ENCODE assay signal across 1 cellular context in the genomic region with DNA sequence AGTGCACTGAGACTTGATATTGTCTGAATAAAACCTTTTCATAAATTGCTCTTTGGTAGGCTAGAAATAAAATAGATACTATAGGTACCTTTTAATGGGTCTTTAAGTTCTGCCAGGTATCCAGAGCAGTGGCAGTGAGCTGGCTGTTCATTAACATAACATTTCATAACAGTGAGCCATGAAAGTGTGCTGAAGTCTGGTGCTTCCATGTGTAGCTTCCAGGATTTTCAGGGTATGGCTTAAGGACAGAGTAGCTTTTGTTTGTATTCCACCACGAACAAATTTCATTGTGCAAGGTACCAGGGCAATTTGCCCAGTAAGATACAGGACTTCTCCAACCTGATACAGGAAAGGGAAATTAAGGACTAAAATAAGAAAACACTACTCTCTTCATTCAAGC.
TF ChIP-seq lines count a peak whose summit lies in the region.

No MANE protein-coding gene starts in this region.

TF ChIP-seq in HepG2, 621 proteins besides CTCF, POLR2A, EP300 and RAD21 (continued from another document and continues in another):
- TF ChIP-seq, protein P1, sequence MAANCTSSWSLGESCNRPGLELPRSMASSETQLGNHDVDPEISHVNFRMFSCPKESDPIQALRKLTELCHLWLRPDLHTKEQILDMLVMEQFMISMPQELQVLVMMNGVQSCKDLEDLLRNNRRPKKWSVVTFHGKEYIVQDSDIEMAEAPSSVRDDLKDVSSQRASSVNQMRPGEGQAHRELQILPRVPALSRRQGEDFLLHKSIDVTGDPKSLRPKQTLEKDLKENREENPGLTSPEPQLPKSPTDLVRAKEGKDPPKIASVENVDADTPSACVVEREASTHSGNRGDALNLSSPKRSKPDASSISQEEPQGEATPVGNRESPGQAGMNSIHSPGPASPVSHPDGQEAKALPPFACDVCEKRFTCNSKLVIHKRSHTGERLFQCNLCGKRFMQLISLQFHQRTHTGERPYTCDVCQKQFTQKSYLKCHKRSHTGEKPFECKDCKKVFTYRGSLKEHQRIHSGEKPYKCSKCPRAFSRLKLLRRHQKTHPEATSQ (CRISPR knock-in tag; IDR thresholded peaks at IDR 0.05; ENCODE audit: borderline replicate concordance) = no peak
- TF ChIP-seq CC2D1A (CRISPR knock-in tag; IDR thresholded peaks at IDR 0.05) (no peak), RARA (CRISPR knock-in tag; IDR thresholded peaks at IDR 0.05) (0 out of 2 replicates have a peak, but pooled peaks have one; percentile 41), MXD4 (CRISPR knock-in tag; IDR thresholded peaks at IDR 0.05) (no peak), YEATS2 (CRISPR knock-in tag; IDR thresholded peaks at IDR 0.05; ENCODE audit: borderline replicate concordance) (no peak), ATF1 (CRISPR knock-in tag; IDR thresholded peaks at IDR 0.05) (no peak), WIZ (CRISPR knock-in tag; IDR thresholded peaks at IDR 0.05) (no peak), ZNF549 (CRISPR knock-in tag; IDR thresholded peaks at IDR 0.05) (no peak), ZNF441 (CRISPR knock-in tag; IDR thresholded peaks at IDR 0.05; ENCODE audit: borderline replicate concordance) (no peak), MTA1 (CRISPR knock-in tag; IDR thresholded peaks at IDR 0.05; ENCODE audit: borderline replicate concordance) (no peak), PRMT3 (CRISPR knock-in tag; IDR thresholded peaks at IDR 0.05; ENCODE audit: borderline replicate concordance, low read depth) (no peak), DPF2 (CRISPR knock-in tag; IDR thresholded peaks at IDR 0.05; ENCODE audit: borderline replicate concordance, low read depth) (no peak), ZMYM3 (CRISPR knock-in tag; IDR thresholded peaks at IDR 0.05) (no peak), ZNF781 (CRISPR knock-in tag; IDR thresholded peaks at IDR 0.05; ENCODE audit: borderline replicate concordance, not compliant biosample characterization) (no peak), ZFP82 (CRISPR knock-in tag; IDR thresholded peaks at IDR 0.05; ENCODE audit: borderline replicate concordance) (no peak), ZNF17 (CRISPR knock-in tag; IDR thresholded peaks at IDR 0.05) (no peak), SP4 (CRISPR knock-in tag; IDR thresholded peaks at IDR 0.05) (no peak), ZNF143 (CRISPR knock-in tag; IDR thresholded peaks at IDR 0.05) (no peak), TBX2 (CRISPR knock-in tag; IDR thresholded peaks at IDR 0.05; ENCODE audit: borderline replicate concordance) (no peak), ZNF792 (CRISPR knock-in tag; IDR thresholded peaks at IDR 0.05) (no peak), KLF11 (CRISPR knock-in tag; IDR thresholded peaks at IDR 0.05) (no peak), BORCS8-MEF2B (CRISPR knock-in tag; IDR thresholded peaks at IDR 0.05) (no peak), CEBPG (CRISPR knock-in tag; IDR thresholded peaks at IDR 0.05) (peak; percentile 67), ARNT2 (CRISPR knock-in tag; IDR thresholded peaks at IDR 0.05; ENCODE audit: low read depth) (no peak), ERF (CRISPR knock-in tag; IDR thresholded peaks at IDR 0.05) (no peak), MED1 (CRISPR knock-in tag; IDR thresholded peaks at IDR 0.05) (no peak), ATM (IDR thresholded peaks at IDR 0.05; ENCODE audit: borderline replicate concordance) (no peak), BHLHE40 (IDR thresholded peaks at IDR 0.05; ENCODE audit: low read length) (0 out of 2 replicates have a peak, but pooled peaks have one; percentile 37), HDAC1 (CRISPR knock-in tag; IDR thresholded peaks at IDR 0.05) (peak; percentile 21; the same call in 1 of the 2 replicates), GATA4 (IDR thresholded peaks at IDR 0.05; ENCODE audit: borderline replicate concordance, low read depth) (no peak), ISL2 (CRISPR knock-in tag; IDR thresholded peaks at IDR 0.05) (0 out of 2 replicates have a peak, but pooled peaks have one; percentile 34), ZBTB42 (CRISPR knock-in tag; IDR thresholded peaks at IDR 0.05) (no peak), KAT7 (CRISPR knock-in tag; IDR thresholded peaks at IDR 0.05; ENCODE audit: borderline replicate concordance) (no peak), PCBP2 (optimal IDR thresholded peaks at IDR 0.05; ENCODE audit: low read depth, low read length, poor library complexity, severe bottlenecking) (no peak), NONO (IDR thresholded peaks at IDR 0.05) (no peak), NONO (CRISPR knock-in tag; conservative IDR thresholded peaks at IDR 0.05) (no peak), EED (CRISPR knock-in tag; IDR thresholded peaks at IDR 0.05) (no peak)
- TF ChIP-seq, protein P2, sequence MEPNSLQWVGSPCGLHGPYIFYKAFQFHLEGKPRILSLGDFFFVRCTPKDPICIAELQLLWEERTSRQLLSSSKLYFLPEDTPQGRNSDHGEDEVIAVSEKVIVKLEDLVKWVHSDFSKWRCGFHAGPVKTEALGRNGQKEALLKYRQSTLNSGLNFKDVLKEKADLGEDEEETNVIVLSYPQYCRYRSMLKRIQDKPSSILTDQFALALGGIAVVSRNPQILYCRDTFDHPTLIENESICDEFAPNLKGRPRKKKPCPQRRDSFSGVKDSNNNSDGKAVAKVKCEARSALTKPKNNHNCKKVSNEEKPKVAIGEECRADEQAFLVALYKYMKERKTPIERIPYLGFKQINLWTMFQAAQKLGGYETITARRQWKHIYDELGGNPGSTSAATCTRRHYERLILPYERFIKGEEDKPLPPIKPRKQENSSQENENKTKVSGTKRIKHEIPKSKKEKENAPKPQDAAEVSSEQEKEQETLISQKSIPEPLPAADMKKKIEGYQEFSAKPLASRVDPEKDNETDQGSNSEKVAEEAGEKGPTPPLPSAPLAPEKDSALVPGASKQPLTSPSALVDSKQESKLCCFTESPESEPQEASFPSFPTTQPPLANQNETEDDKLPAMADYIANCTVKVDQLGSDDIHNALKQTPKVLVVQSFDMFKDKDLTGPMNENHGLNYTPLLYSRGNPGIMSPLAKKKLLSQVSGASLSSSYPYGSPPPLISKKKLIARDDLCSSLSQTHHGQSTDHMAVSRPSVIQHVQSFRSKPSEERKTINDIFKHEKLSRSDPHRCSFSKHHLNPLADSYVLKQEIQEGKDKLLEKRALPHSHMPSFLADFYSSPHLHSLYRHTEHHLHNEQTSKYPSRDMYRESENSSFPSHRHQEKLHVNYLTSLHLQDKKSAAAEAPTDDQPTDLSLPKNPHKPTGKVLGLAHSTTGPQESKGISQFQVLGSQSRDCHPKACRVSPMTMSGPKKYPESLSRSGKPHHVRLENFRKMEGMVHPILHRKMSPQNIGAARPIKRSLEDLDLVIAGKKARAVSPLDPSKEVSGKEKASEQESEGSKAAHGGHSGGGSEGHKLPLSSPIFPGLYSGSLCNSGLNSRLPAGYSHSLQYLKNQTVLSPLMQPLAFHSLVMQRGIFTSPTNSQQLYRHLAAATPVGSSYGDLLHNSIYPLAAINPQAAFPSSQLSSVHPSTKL (CRISPR knock-in tag; IDR thresholded peaks at IDR 0.05) = peak; percentile 73
- TF ChIP-seq, protein P3, sequence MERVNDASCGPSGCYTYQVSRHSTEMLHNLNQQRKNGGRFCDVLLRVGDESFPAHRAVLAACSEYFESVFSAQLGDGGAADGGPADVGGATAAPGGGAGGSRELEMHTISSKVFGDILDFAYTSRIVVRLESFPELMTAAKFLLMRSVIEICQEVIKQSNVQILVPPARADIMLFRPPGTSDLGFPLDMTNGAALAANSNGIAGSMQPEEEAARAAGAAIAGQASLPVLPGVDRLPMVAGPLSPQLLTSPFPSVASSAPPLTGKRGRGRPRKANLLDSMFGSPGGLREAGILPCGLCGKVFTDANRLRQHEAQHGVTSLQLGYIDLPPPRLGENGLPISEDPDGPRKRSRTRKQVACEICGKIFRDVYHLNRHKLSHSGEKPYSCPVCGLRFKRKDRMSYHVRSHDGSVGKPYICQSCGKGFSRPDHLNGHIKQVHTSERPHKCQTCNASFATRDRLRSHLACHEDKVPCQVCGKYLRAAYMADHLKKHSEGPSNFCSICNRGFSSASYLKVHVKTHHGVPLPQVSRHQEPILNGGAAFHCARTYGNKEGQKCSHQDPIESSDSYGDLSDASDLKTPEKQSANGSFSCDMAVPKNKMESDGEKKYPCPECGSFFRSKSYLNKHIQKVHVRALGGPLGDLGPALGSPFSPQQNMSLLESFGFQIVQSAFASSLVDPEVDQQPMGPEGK (CRISPR knock-in tag; IDR thresholded peaks at IDR 0.05) = no peak
- TF ChIP-seq, protein P4, sequence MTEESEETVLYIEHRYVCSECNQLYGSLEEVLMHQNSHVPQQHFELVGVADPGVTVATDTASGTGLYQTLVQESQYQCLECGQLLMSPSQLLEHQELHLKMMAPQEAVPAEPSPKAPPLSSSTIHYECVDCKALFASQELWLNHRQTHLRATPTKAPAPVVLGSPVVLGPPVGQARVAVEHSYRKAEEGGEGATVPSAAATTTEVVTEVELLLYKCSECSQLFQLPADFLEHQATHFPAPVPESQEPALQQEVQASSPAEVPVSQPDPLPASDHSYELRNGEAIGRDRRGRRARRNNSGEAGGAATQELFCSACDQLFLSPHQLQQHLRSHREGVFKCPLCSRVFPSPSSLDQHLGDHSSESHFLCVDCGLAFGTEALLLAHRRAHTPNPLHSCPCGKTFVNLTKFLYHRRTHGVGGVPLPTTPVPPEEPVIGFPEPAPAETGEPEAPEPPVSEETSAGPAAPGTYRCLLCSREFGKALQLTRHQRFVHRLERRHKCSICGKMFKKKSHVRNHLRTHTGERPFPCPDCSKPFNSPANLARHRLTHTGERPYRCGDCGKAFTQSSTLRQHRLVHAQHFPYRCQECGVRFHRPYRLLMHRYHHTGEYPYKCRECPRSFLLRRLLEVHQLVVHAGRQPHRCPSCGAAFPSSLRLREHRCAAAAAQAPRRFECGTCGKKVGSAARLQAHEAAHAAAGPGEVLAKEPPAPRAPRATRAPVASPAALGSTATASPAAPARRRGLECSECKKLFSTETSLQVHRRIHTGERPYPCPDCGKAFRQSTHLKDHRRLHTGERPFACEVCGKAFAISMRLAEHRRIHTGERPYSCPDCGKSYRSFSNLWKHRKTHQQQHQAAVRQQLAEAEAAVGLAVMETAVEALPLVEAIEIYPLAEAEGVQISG (CRISPR knock-in tag; IDR thresholded peaks at IDR 0.05) = no peak
- TF ChIP-seq, protein P5, sequence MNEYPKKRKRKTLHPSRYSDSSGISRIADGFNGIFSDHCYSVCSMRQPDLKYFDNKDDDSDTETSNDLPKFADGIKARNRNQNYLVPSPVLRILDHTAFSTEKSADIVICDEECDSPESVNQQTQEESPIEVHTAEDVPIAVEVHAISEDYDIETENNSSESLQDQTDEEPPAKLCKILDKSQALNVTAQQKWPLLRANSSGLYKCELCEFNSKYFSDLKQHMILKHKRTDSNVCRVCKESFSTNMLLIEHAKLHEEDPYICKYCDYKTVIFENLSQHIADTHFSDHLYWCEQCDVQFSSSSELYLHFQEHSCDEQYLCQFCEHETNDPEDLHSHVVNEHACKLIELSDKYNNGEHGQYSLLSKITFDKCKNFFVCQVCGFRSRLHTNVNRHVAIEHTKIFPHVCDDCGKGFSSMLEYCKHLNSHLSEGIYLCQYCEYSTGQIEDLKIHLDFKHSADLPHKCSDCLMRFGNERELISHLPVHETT (CRISPR knock-in tag; conservative IDR thresholded peaks at IDR 0.05) = no peak
- TF ChIP-seq, protein P6, sequence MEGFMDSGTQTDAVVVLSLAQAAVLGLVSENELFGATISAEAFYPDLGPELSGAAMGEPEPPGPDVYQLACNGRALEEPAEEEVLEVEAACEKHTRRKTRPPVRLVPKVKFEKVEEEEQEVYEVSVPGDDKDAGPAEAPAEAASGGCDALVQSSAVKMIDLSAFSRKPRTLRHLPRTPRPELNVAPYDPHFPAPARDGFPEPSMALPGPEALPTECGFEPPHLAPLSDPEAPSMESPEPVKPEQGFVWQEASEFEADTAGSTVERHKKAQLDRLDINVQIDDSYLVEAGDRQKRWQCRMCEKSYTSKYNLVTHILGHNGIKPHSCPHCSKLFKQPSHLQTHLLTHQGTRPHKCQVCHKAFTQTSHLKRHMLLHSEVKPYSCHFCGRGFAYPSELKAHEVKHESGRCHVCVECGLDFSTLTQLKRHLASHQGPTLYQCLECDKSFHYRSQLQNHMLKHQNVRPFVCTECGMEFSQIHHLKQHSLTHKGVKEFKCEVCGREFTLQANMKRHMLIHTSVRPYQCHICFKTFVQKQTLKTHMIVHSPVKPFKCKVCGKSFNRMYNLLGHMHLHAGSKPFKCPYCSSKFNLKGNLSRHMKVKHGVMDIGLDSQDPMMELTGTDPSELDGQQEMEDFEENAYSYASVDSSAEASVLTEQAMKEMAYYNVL (CRISPR knock-in tag; IDR thresholded peaks at IDR 0.05; ENCODE audit: borderline replicate concordance) = no peak
- TF ChIP-seq, protein P7, sequence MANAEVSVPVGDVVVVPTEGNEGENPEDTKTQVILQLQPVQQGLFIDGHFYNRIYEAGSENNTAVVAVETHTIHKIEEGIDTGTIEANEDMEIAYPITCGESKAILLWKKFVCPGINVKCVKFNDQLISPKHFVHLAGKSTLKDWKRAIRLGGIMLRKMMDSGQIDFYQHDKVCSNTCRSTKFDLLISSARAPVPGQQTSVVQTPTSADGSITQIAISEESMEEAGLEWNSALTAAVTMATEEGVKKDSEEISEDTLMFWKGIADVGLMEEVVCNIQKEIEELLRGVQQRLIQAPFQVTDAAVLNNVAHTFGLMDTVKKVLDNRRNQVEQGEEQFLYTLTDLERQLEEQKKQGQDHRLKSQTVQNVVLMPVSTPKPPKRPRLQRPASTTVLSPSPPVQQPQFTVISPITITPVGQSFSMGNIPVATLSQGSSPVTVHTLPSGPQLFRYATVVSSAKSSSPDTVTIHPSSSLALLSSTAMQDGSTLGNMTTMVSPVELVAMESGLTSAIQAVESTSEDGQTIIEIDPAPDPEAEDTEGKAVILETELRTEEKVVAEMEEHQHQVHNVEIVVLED (CRISPR knock-in tag; IDR thresholded peaks at IDR 0.05; ENCODE audit: borderline replicate concordance) = no peak
- TF ChIP-seq, protein P8, sequence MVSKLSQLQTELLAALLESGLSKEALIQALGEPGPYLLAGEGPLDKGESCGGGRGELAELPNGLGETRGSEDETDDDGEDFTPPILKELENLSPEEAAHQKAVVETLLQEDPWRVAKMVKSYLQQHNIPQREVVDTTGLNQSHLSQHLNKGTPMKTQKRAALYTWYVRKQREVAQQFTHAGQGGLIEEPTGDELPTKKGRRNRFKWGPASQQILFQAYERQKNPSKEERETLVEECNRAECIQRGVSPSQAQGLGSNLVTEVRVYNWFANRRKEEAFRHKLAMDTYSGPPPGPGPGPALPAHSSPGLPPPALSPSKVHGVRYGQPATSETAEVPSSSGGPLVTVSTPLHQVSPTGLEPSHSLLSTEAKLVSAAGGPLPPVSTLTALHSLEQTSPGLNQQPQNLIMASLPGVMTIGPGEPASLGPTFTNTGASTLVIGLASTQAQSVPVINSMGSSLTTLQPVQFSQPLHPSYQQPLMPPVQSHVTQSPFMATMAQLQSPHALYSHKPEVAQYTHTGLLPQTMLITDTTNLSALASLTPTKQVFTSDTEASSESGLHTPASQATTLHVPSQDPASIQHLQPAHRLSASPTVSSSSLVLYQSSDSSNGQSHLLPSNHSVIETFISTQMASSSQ (IDR thresholded peaks at IDR 0.05; ENCODE audit: low read depth) = peak; percentile 86
- TF ChIP-seq, protein P8 (CRISPR knock-in tag; IDR thresholded peaks at IDR 0.05; ENCODE audit: borderline replicate concordance) = peak; percentile 88
